Comparison of ENCODE assay signal across 13 cellular contexts in the genomic region with DNA sequence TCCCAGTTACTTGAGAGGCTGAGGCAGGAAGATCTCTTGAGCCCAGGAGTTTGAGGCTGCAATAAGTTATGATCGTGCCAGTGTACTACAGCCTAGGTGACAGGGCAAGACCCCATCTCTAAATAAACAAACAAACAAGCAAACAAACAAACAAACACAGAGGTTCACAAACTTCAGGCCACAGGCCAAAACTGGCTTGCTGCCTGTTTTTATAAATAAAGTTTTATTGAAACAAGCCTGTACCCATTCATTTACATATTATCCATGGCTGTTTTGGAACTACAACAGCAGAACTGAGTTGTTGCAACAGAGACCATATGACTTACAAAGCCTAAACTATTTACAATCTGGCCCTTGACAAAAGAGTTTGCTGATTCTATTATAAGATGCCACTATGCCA. TPM values are rescaled to one million over a fixed set of nuclear protein-coding genes. Genes with fewer than 3 reads are reported as not detected.
A peak's percentile ranks its signal among the peaks of the same experiment; 100 is the strongest.
DNase-seq lines count a peak whose midpoint lies in the region; ATAC-seq and TF ChIP-seq lines count a peak whose summit lies in the region.
"Had no signal": no experiment of that assay in that cellular context is flagged by ENCODE, and none has a peak within 500 bp of the region (broad histone marks: within the 10 kb centered on the region; RNA-seq: fewer than 3 reads in every experiment).

No MANE protein-coding gene starts in this region.

- no peaks in the 10 kb centered on the region for H3K9me3 Mint-ChIP-seq in natural killer cell
- no peaks in the 10 kb centered on the region for H3K9me3 Mint-ChIP-seq in natural killer cell treated with Interleukin-12 subunit alpha and Interleukin-12 subunit beta and Interleukin-15 and Interleukin-18, amount 100 ng/mL, for 72 hours

- H3K36me3 Mint-ChIP-seq in natural killer cell = no peaks in the 10 kb centered on the region
- no peaks in the 10 kb centered on the region for H3K36me3 Mint-ChIP-seq in natural killer cell treated with Interleukin-12 subunit alpha and Interleukin-12 subunit beta and Interleukin-15 and Interleukin-18, amount 100 ng/mL, for 72 hours

- no peaks in the 10 kb centered on the region for H3K27me3 Mint-ChIP-seq in natural killer cell (ENCODE audit: low read depth in 2 of 2)
- no peaks in the 10 kb centered on the region for H3K27me3 Mint-ChIP-seq in natural killer cell treated with Interleukin-12 subunit alpha and Interleukin-12 subunit beta and Interleukin-15 and Interleukin-18, amount 100 ng/mL, for 72 hours
- H3K27me3 Mint-ChIP-seq: CD4-positive, CD25-positive, alpha-beta regulatory T cell had no signal

- peaks cover 28 to 46% of the 10 kb centered on the region in 2 donors for H3K4me1 Mint-ChIP-seq in natural killer cell
- H3K4me1 Mint-ChIP-seq in natural killer cell treated with Interleukin-12 subunit alpha and Interleukin-12 subunit beta and Interleukin-15 and Interleukin-18, amount 100 ng/mL, for 72 hours (ENCODE audit: low read depth in 2 of 2) = peaks cover 13% of the 10 kb centered on the region in 2 donors

- peak overlapping the region; percentile 65 to 90 for H3K27ac Mint-ChIP-seq in natural killer cell
- H3K27ac Mint-ChIP-seq in natural killer cell treated with Interleukin-12 subunit alpha and Interleukin-12 subunit beta and Interleukin-15 and Interleukin-18, amount 100 ng/mL, for 72 hours = no peak overlapping the region

- intact Hi-C loops in natural killer cell (cut with micrococcal nuclease) = no loop called here

- no peak for TF ChIP-seq CTCF in natural killer cell (IDR thresholded peaks at IDR 0.05)

- DNase-seq in natural killer cell (no peak), fibroblast of gingiva (ENCODE audit: low read depth) (peak; percentile 31), iris pigment epithelial cell (ENCODE audit: low read depth) (peak; percentile 17), HCEC 1CT (no peak), retina (no peak)
- no peak for DNase-seq in natural killer cell treated with Interleukin-12 subunit alpha and Interleukin-12 subunit beta and Interleukin-15 and Interleukin-18, amount 100 ng/mL, for 72 hours (ENCODE audit: low spot score)
- DNase-seq in stimulated activated CD4-positive, alpha-beta T cell treated with anti-CD3 and anti-CD28 coated beads, Interleukin-12 subunit alpha, Interleukin-12 subunit beta, amount 100 ng/mL, for 4 hours = no peak
- DNase-seq: 8988T; AML-193; CD4-positive, CD25-positive, alpha-beta regulatory T cell; DMS53; GF-D8 had no signal

- no peak for ATAC-seq in natural killer cell
- no peak for ATAC-seq in natural killer cell treated with Interleukin-12 subunit alpha and Interleukin-12 subunit beta and Interleukin-15 and Interleukin-18, amount 100 ng/mL, for 72 hours
- ATAC-seq: HCT116 had no signal

- H3K4me3 Mint-ChIP-seq in natural killer cell = no peak overlapping the region
- H3K4me3 Mint-ChIP-seq in natural killer cell treated with Interleukin-12 subunit alpha and Interleukin-12 subunit beta and Interleukin-15 and Interleukin-18, amount 100 ng/mL, for 72 hours = no peak overlapping the region

RNA-seq across cellular contexts. Expression of a gene that starts 6.5 kb away (rescaled TPM):
- 10 to 100 TPM; 35.9 to 49.2 (median 39.9) TPM for total RNA-seq in natural killer cell
- total RNA-seq in natural killer cell treated with Interleukin-12 subunit alpha and Interleukin-12 subunit beta and Interleukin-15 and Interleukin-18, amount 100 ng/mL, for 72 hours = 10 to 100 TPM; 38.8 to 45.4 TPM

Comparison
In these comparisons a context has a peak if more than half of its experiments do, and no peak if none do; other contexts are left out.
1. H3K27ac Mint-ChIP-seq: peak in natural killer cell (2 of 2); none in natural killer cell treated with Interleukin-12 subunit alpha and Interleukin-12 subunit beta and Interleukin-15 and Interleukin-18, amount 100 ng/mL, for 72 hours (0 of 2).
2. DNase-seq: peak in fibroblast of gingiva (single experiment) and iris pigment epithelial cell (single experiment); none in natural killer cell (single experiment), natural killer cell treated with Interleukin-12 subunit alpha and Interleukin-12 subunit beta and Interleukin-15 and Interleukin-18, amount 100 ng/mL, for 72 hours (single experiment), HCEC 1CT (single experiment), stimulated activated CD4-positive, alpha-beta T cell treated with anti-CD3 and anti-CD28 coated beads, Interleukin-12 subunit alpha, Interleukin-12 subunit beta, amount 100 ng/mL, for 4 hours (single experiment) and retina (single experiment).